13 cellular contexts compared by ENCODE assay signal in the genomic region with DNA sequence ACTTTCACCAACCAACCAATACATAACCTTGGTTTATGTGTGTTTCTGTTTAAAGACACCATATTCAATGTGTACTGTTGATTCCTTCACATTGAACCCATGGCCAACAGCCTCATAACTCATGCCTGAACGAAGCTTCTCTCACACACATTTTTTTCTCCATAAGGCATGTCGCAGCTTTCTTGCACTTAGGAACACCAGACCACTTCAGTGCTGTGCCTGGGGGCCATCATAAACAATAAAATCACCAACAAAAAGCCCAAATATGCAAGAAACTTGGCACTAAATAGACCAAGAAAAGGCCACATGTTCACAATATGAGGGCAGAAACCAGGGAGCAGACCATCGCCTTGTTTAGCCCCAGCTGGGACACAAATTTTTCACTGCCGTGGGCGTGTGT.
A peak's percentile ranks its signal among the peaks of the same experiment; 100 is the strongest.
DNase-seq lines count a peak whose midpoint lies in the region; ATAC-seq and TF ChIP-seq lines count a peak whose summit lies in the region.
"Had no signal": no experiment of that assay in that cellular context is flagged by ENCODE, and none has a peak within 500 bp of the region (broad histone marks: within the 10 kb centered on the region; RNA-seq: fewer than 3 reads in every experiment).

No MANE protein-coding gene starts in this region.

- no peaks in the 10 kb centered on the region for H3K36me3 Mint-ChIP-seq in glutamatergic neuron (ENCODE audit: unreplicated experiment)

- H3K27me3 ChIP-seq in upper lobe of right lung = no peaks in the 10 kb centered on the region
- H3K27me3 ChIP-seq: BE2C had no signal

- H3K27ac ChIP-seq in upper lobe of right lung = no peak overlapping the region
- H3K27ac ChIP-seq: C4-2B, HL-60 had no signal

- H3K36me3 ChIP-seq in upper lobe of right lung = no peaks in the 10 kb centered on the region

- H3K27me3 Mint-ChIP-seq in glutamatergic neuron (ENCODE audit: unreplicated experiment) = peaks cover 3% of the 10 kb centered on the region

- TF ChIP-seq CTCF in HFF-Myc (IDR thresholded peaks at IDR 0.05; ENCODE audit: low read depth, low read length, missing control alignments) (no peak), glutamatergic neuron (IDR thresholded peaks at IDR 0.05; ENCODE audit: partially characterized antibody, unreplicated experiment) (no peak), upper lobe of right lung (IDR thresholded peaks at IDR 0.05) (no peak)

- intact Hi-C loops in upper lobe of right lung (cut with DNase I) = no loop called here

- ATAC-seq in HG03460 (IDR thresholded peaks at IDR 0.05; ENCODE audit: unreplicated experiment) (peak; percentile 6), GM18517 (IDR thresholded peaks at IDR 0.05; ENCODE audit: unreplicated experiment) (no peak), upper lobe of right lung (no peak)

- no peaks in the 10 kb centered on the region for H3K4me1 ChIP-seq in upper lobe of right lung
- H3K4me1 ChIP-seq: BE2C, Caco-2 had no signal

- H3K9me3 ChIP-seq in upper lobe of right lung = no peaks in the 10 kb centered on the region
- H3K9me3 ChIP-seq: BE2C, Caco-2 had no signal

- H3K4me1 Mint-ChIP-seq in glutamatergic neuron (ENCODE audit: low read depth, unreplicated experiment) = peaks cover 19% of the 10 kb centered on the region

- H3K27ac Mint-ChIP-seq in glutamatergic neuron (ENCODE audit: unreplicated experiment) = peak overlapping the region; percentile 48
- H3K27ac Mint-ChIP-seq: CD4-positive, alpha-beta T cell; GM23338; HFFc6 had no signal

- H3K9me3 Mint-ChIP-seq in glutamatergic neuron (ENCODE audit: unreplicated experiment) = peaks cover 7% of the 10 kb centered on the region
- H3K9me3 Mint-ChIP-seq: GM23338, HFFc6 had no signal

- H3K4me3 ChIP-seq in HFF-Myc (replicated peaks; ENCODE audit: low read depth, low read length) (no peak overlapping the region), upper lobe of right lung (no peak overlapping the region)
- H3K4me3 ChIP-seq: GM23338 had no signal

- DNase-seq in HFF-Myc (ENCODE audit: extremely low read depth, low read depth) (peak; percentile 51), glutamatergic neuron (no peak), upper lobe of right lung (no peak)
- no peak for DNase-seq in activated T-cell treated with anti-CD3 and anti-CD28 coated beads, Interleukin-2, amount 50 U/mL, for 1 hour

- peak overlapping the region; percentile 27 for H3K4me3 Mint-ChIP-seq in glutamatergic neuron (ENCODE audit: unreplicated experiment)
- H3K4me3 Mint-ChIP-seq: CD4-positive, alpha-beta T cell; GM23338; HFFc6 had no signal
